In genomic region chr20:9323622-9324021, GRCh38 we compare ENCODE assay signal across 10 cellular contexts.
A peak's percentile ranks its signal among the peaks of the same experiment; 100 is the strongest.
DNase-seq lines count a peak whose midpoint lies in the region; ATAC-seq and TF ChIP-seq lines count a peak whose summit lies in the region.
"Had no signal": no experiment of that assay in that cellular context is flagged by ENCODE, and none has a peak within 500 bp of the region (broad histone marks: within the 10 kb centered on the region; RNA-seq: fewer than 3 reads in every experiment).

No MANE protein-coding gene starts in this region.

- H3K4me3 Mint-ChIP-seq in chondrocyte (ENCODE audit: unreplicated experiment) (no peak overlapping the region), nephron progenitor cell (no peak overlapping the region)

- H3K9me3 Mint-ChIP-seq in chondrocyte (ENCODE audit: low read depth), result no peaks in the 10 kb centered on the region
- no peaks in the 10 kb centered on the region for H3K9me3 Mint-ChIP-seq in nephron progenitor cell

- H3K4me1 Mint-ChIP-seq in chondrocyte (ENCODE audit: low read depth) (peaks cover 7% of the 10 kb centered on the region), nephron progenitor cell (peaks cover 63% of the 10 kb centered on the region)

- TF ChIP-seq CTCF in chondrocyte (IDR thresholded peaks at IDR 0.05) (peak; percentile 60), nephron progenitor cell (IDR thresholded peaks at IDR 0.05) (peak; percentile 35)

- ATAC-seq in GM19467 (IDR thresholded peaks at IDR 0.05; ENCODE audit: unreplicated experiment), result no peak

- H3K36me3 Mint-ChIP-seq in chondrocyte (ENCODE audit: low read depth) (no peaks in the 10 kb centered on the region), nephron progenitor cell (ENCODE audit: low read depth) (peaks cover 4% of the 10 kb centered on the region)

- DNase-seq in NCI-H2227 (lab: John Stamatoyannopoulos, UW; ENCODE audit: unreplicated experiment), result peak; percentile 22
- DNase-seq in NCI-H2227 treated with DMSO at 0.1 percent for 48 hours (lab: John Stamatoyannopoulos, UW), result no peak
- peak; percentile 34 for DNase-seq in HT-29 (ENCODE audit: low spot score)
- DNase-seq in chondrocyte (ENCODE audit: low spot score), result no peak
- peak; percentile 12 for DNase-seq in nephron progenitor cell
- DNase-seq in DMS114 treated with DMSO at 0.1 percent for 48 hours (lab: John Stamatoyannopoulos, UW; ENCODE audit: unreplicated experiment), result no peak
- DNase-seq in cortex of kidney (lab: John Stamatoyannopoulos, UW), result no peak
- DNase-seq: activated CD4-positive, alpha-beta T cell treated with anti-CD3 and anti-CD28 coated beads for 48 hours; NCI-H524 treated with DMSO at 0.1 percent for 48 hours had no signal

- H3K27me3 Mint-ChIP-seq in chondrocyte (ENCODE audit: low read depth) (no peaks in the 10 kb centered on the region), nephron progenitor cell (ENCODE audit: low read depth, poor library complexity) (peaks cover 3% of the 10 kb centered on the region)

- H3K27ac Mint-ChIP-seq in chondrocyte (ENCODE audit: unreplicated experiment), result no peak overlapping the region
- peak overlapping the region; percentile 41 for H3K27ac Mint-ChIP-seq in nephron progenitor cell

Comparison
In these comparisons a context has a peak if more than half of its experiments do, and no peak if none do; other contexts are left out.
1. DNase-seq: peak in NCI-H2227 (single experiment), HT-29 (single experiment) and nephron progenitor cell (single experiment); none in NCI-H2227 treated with DMSO at 0.1 percent for 48 hours (single experiment), chondrocyte (single experiment), DMS114 treated with DMSO at 0.1 percent for 48 hours (single experiment) and cortex of kidney (single experiment).